ENCODE assay signal across 1 cellular context in genomic region chr1:43979528-43980254, GRCh38.
TF ChIP-seq lines count a peak whose summit lies in the region.

No MANE protein-coding gene starts in this region.

TF ChIP-seq in HepG2, 621 proteins besides CTCF, POLR2A, EP300 and RAD21 (continued from another document and continues in another):
- TF ChIP-seq PBX2 (CRISPR knock-in tag; IDR thresholded peaks at IDR 0.05) (no peak), ZNF225 (CRISPR knock-in tag; IDR thresholded peaks at IDR 0.05) (0 out of 2 replicates have a peak, but pooled peaks have one; percentile 39), ZBTB37 (CRISPR knock-in tag; IDR thresholded peaks at IDR 0.05) (no peak), HMGA1 (CRISPR knock-in tag; conservative IDR thresholded peaks at IDR 0.05) (no peak), ZSCAN9 (CRISPR knock-in tag; IDR thresholded peaks at IDR 0.05; ENCODE audit: borderline replicate concordance) (0 out of 2 replicates have a peak, but pooled peaks have one; percentile 27), MAX (IDR thresholded peaks at IDR 0.05) (peak; percentile 97), SOX13 (IDR thresholded peaks at IDR 0.05) (no peak), SOX13 (CRISPR knock-in tag; conservative IDR thresholded peaks at IDR 0.05 in 1 of 2, IDR thresholded peaks at IDR 0.05 in 1 of 2) (0 out of 4 replicates have a peak, but pooled peaks of 1 of the 2 experiments have one; percentile 14), ZNF547 (CRISPR knock-in tag; IDR thresholded peaks at IDR 0.05) (no peak; the same call in 1 of the 2 replicates), HCFC1 (IDR thresholded peaks at IDR 0.05; ENCODE audit: low read depth, low read length) (no peak), CENPX (CRISPR knock-in tag; IDR thresholded peaks at IDR 0.05) (no peak), SMARCE1 (IDR thresholded peaks at IDR 0.05; ENCODE audit: borderline replicate concordance) (no peak), PREB (CRISPR knock-in tag; IDR thresholded peaks at IDR 0.05) (no peak), ZNF781 (CRISPR knock-in tag; IDR thresholded peaks at IDR 0.05; ENCODE audit: borderline replicate concordance, not compliant biosample characterization) (no peak), HNRNPK (IDR thresholded peaks at IDR 0.05; ENCODE audit: low read depth, low read length, poor library complexity, severe bottlenecking) (peak; percentile 28), ZBTB46 (CRISPR knock-in tag; IDR thresholded peaks at IDR 0.05; ENCODE audit: borderline replicate concordance) (peak; percentile 64; the same call in 1 of the 2 replicates), SIX1 (CRISPR knock-in tag; IDR thresholded peaks at IDR 0.05; ENCODE audit: borderline replicate concordance) (no peak), ARNT (IDR thresholded peaks at IDR 0.05) (no peak), REL (CRISPR knock-in tag; conservative IDR thresholded peaks at IDR 0.05) (no peak), WIZ (CRISPR knock-in tag; IDR thresholded peaks at IDR 0.05) (0 out of 2 replicates have a peak, but pooled peaks have one; percentile 19), ZNF670 (CRISPR knock-in tag; IDR thresholded peaks at IDR 0.05; ENCODE audit: borderline replicate concordance) (no peak), ZNF770 (CRISPR knock-in tag; IDR thresholded peaks at IDR 0.05) (0 out of 2 replicates have a peak, but pooled peaks have one; percentile 22), ZBTB34 (CRISPR knock-in tag; IDR thresholded peaks at IDR 0.05) (no peak), IKZF1 (IDR thresholded peaks at IDR 0.05) (no peak), NFYC (CRISPR knock-in tag; IDR thresholded peaks at IDR 0.05) (peak; percentile 24; the same call in 1 of the 2 replicates), TARDBP (CRISPR knock-in tag; IDR thresholded peaks at IDR 0.05) (peak; percentile 21; the same call in 1 of the 2 replicates), IKZF5 (CRISPR knock-in tag; IDR thresholded peaks at IDR 0.05) (peak; percentile 26; the same call in 1 of the 2 replicates), NFKBIZ (CRISPR knock-in tag; IDR thresholded peaks at IDR 0.05) (peak; percentile 50; the same call in 1 of the 2 replicates), HDAC2 (CRISPR knock-in tag; IDR thresholded peaks at IDR 0.05) (peak; percentile 50; the same call in 1 of the 2 replicates), SPEN (CRISPR knock-in tag; IDR thresholded peaks at IDR 0.05; ENCODE audit: low read depth) (peak; percentile 62; the same call in 1 of the 2 replicates), NCOA5 (CRISPR knock-in tag; IDR thresholded peaks at IDR 0.05) (no peak), ZBTB42 (CRISPR knock-in tag; IDR thresholded peaks at IDR 0.05) (no peak), ZNF569 (CRISPR knock-in tag; IDR thresholded peaks at IDR 0.05; ENCODE audit: borderline replicate concordance) (no peak), FOXK1 (CRISPR knock-in tag; IDR thresholded peaks at IDR 0.05; ENCODE audit: borderline replicate concordance, low read depth) (0 out of 2 replicates have a peak, but pooled peaks have one; percentile 37), ZNF629 (CRISPR knock-in tag; conservative IDR thresholded peaks at IDR 0.05) (no peak), HIVEP1 (CRISPR knock-in tag; IDR thresholded peaks at IDR 0.05) (no peak), ZNF607 (CRISPR knock-in tag; IDR thresholded peaks at IDR 0.05; ENCODE audit: borderline replicate concordance) (no peak), ZBTB44 (CRISPR knock-in tag; IDR thresholded peaks at IDR 0.05) (no peak), NR2F1 (CRISPR knock-in tag; IDR thresholded peaks at IDR 0.05) (no peak), HNRNPUL1 (IDR thresholded peaks at IDR 0.05; ENCODE audit: low read depth, low read length) (no peak), ZKSCAN5 (CRISPR knock-in tag; IDR thresholded peaks at IDR 0.05) (no peak), ARID4A (CRISPR knock-in tag; IDR thresholded peaks at IDR 0.05; ENCODE audit: borderline replicate concordance) (peak; percentile 85), ARHGAP35 (CRISPR knock-in tag; IDR thresholded peaks at IDR 0.05; ENCODE audit: borderline replicate concordance) (peak; percentile 39; the same call in 1 of the 2 replicates), RBAK (CRISPR knock-in tag; IDR thresholded peaks at IDR 0.05) (no peak), ZNF572 (CRISPR knock-in tag; IDR thresholded peaks at IDR 0.05) (no peak), ZNF335 (CRISPR knock-in tag; IDR thresholded peaks at IDR 0.05) (peak; percentile 46; the same call in 1 of the 2 replicates), NFYB (CRISPR knock-in tag; IDR thresholded peaks at IDR 0.05) (peak; percentile 63), ZSCAN25 (CRISPR knock-in tag; IDR thresholded peaks at IDR 0.05) (peak; percentile 87; the same call in 1 of the 2 replicates), ZNF331 (CRISPR knock-in tag; IDR thresholded peaks at IDR 0.05) (0 out of 2 replicates have a peak, but pooled peaks have one; percentile 37), NR2C2 (CRISPR knock-in tag; IDR thresholded peaks at IDR 0.05; ENCODE audit: borderline replicate concordance) (0 out of 2 replicates have a peak, but pooled peaks have one; percentile 28), ZNF253 (CRISPR knock-in tag; IDR thresholded peaks at IDR 0.05; ENCODE audit: borderline replicate concordance) (no peak), SRSF4 (IDR thresholded peaks at IDR 0.05; ENCODE audit: low read depth, low read length, poor library complexity, severe bottlenecking) (no peak)
